16 cellular contexts compared by ENCODE assay signal in genomic region chr21:28938726-28939125, GRCh38.
"Had no signal": no experiment of that assay in that cellular context is flagged by ENCODE, and none has a peak within 500 bp of the region (broad histone marks: within the 10 kb centered on the region; RNA-seq: fewer than 3 reads in every experiment).

No MANE protein-coding gene starts in this region.

- DNase-seq: activated CD4-positive, alpha-beta memory T cell treated with anti-CD3 and anti-CD28 coated beads, Interleukin-2, amount 10 ng/mL, durations not matched to agents 7 days and 5 days; activated CD4-positive, alpha-beta T cell treated with anti-CD3 and anti-CD28 coated beads for 4 hours; activated effector memory CD4-positive, alpha-beta T cell treated with anti-CD3 and anti-CD28 coated beads, Interleukin-2, amount 50 U/mL, for 16 hours; activated T-cell treated with anti-CD3 and anti-CD28 coated beads, Interleukin-2, amount 50 U/mL, for 4 hours; amniotic stem cell; hippocampal formation; kidney; left ventricle myocardium inferior; mucosa of descending colon; naive thymus-derived CD4-positive, alpha-beta T cell; pancreas; stimulated activated CD4-positive, alpha-beta T cell treated with anti-CD3 and anti-CD28 coated beads, Interleukin-2, amount 100 ng/mL, for 48 hours; stimulated activated naive B cell treated with anti-CD40 and anti-IgM and Interleukin-4, amounts not matched to agents 10 μg/mL and 1 μg/mL and 100 μg/mL, for 72 hours; tibial artery; uterus had no signal

- ATAC-seq: activated naive CD4-positive, alpha-beta T cell treated with anti-CD3 and anti-CD28 coated beads, Interleukin-2, amount 50 U/mL, for 72 hours; activated T-cell treated with anti-CD3 and anti-CD28 coated beads, Interleukin-2, amount 50 U/mL, for 4 hours; mucosa of descending colon; naive thymus-derived CD4-positive, alpha-beta T cell; pancreas; stimulated activated naive B cell treated with anti-CD40 and anti-IgM and Interleukin-4, amounts not matched to agents 10 μg/mL and 1 μg/mL and 100 μg/mL, for 72 hours had no signal

- H3K27ac Mint-ChIP-seq: activated CD4-positive, alpha-beta memory T cell treated with anti-CD3 and anti-CD28 coated beads, Interleukin-2, amount 10 ng/mL, durations not matched to agents 7 days and 5 days; stimulated activated naive B cell treated with anti-CD40 and anti-IgM and Interleukin-4, amounts not matched to agents 10 μg/mL and 1 μg/mL and 100 μg/mL, for 72 hours had no signal

- H3K27ac ChIP-seq: left ventricle myocardium inferior, pancreas, tibial artery had no signal

- H3K9me3 Mint-ChIP-seq: activated CD4-positive, alpha-beta memory T cell treated with anti-CD3 and anti-CD28 coated beads, Interleukin-2, amount 10 ng/mL, durations not matched to agents 7 days and 5 days; activated naive CD4-positive, alpha-beta T cell treated with anti-CD3 and anti-CD28 coated beads, Interleukin-2, amount 50 U/mL, for 72 hours; activated T-cell treated with anti-CD3 and anti-CD28 coated beads, Interleukin-2, amount 50 U/mL, for 4 hours; naive thymus-derived CD4-positive, alpha-beta T cell; stimulated activated naive B cell treated with anti-CD40 and anti-IgM and Interleukin-4, amounts not matched to agents 10 μg/mL and 1 μg/mL and 100 μg/mL, for 72 hours had no signal

- H3K4me1 Mint-ChIP-seq: stimulated activated naive B cell treated with anti-CD40 and anti-IgM and Interleukin-4, amounts not matched to agents 10 μg/mL and 1 μg/mL and 100 μg/mL, for 72 hours had no signal

- H3K4me3 Mint-ChIP-seq: activated CD4-positive, alpha-beta memory T cell treated with anti-CD3 and anti-CD28 coated beads, Interleukin-2, amount 10 ng/mL, durations not matched to agents 7 days and 5 days; activated T-cell treated with anti-CD3 and anti-CD28 coated beads, Interleukin-2, amount 50 U/mL, for 4 hours; naive thymus-derived CD4-positive, alpha-beta T cell; stimulated activated naive B cell treated with anti-CD40 and anti-IgM and Interleukin-4, amounts not matched to agents 10 μg/mL and 1 μg/mL and 100 μg/mL, for 72 hours had no signal

- H3K36me3 ChIP-seq: uterus had no signal

- H3K4me3 ChIP-seq: left ventricle myocardium inferior, pancreas, tibial artery, uterus had no signal

- H3K27me3 ChIP-seq: pancreas, tibial artery, uterus had no signal

- H3K27me3 Mint-ChIP-seq: activated CD4-positive, alpha-beta memory T cell treated with anti-CD3 and anti-CD28 coated beads, Interleukin-2, amount 10 ng/mL, durations not matched to agents 7 days and 5 days; naive thymus-derived CD4-positive, alpha-beta T cell; stimulated activated naive B cell treated with anti-CD40 and anti-IgM and Interleukin-4, amounts not matched to agents 10 μg/mL and 1 μg/mL and 100 μg/mL, for 72 hours had no signal

- H3K9me3 ChIP-seq: left ventricle myocardium inferior, mucosa of descending colon, pancreas, tibial artery, uterus had no signal

- H3K4me1 ChIP-seq: pancreas, uterus had no signal
